ENCODE assay signal across 22 cellular contexts in the genomic region with DNA sequence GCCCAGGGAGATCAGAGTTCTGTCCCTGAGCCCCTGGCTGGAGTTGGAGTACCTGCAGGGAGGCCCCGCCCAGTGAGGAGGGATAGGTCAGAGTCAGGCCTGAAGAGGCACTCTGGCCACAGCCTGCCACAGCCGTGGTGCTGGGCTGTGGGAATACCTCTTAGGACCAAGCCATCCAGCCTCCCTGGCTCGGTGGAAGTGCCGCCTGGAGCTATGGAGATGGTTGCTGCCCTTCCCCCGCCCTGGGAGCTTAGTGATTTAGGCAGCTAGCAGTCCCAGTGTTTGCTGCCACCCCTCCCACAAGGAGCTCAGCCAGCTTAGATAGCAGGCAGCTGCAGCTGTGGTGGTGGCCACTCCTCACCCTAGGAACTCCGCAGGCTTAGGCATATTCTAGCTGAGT.
A peak's percentile ranks its signal among the peaks of the same experiment; 100 is the strongest.
DNase-seq lines count a peak whose midpoint lies in the region; ATAC-seq and TF ChIP-seq lines count a peak whose summit lies in the region.
"Had no signal": no experiment of that assay in that cellular context is flagged by ENCODE, and none has a peak within 500 bp of the region (broad histone marks: within the 10 kb centered on the region; RNA-seq: fewer than 3 reads in every experiment).

No MANE protein-coding gene starts in this region.

- DNase-seq in stimulated activated CD4-positive, alpha-beta T cell treated with anti-CD3 and anti-CD28 coated beads, Interleukin-1b, Interleukin-23, amount 100 ng/mL, for 48 hours = peak; percentile 1
- DNase-seq in stimulated activated CD4-positive, alpha-beta T cell treated with anti-CD3 and anti-CD28 coated beads, Interleukin-4, amount 100 ng/mL, for 1 hour = no peak
- DNase-seq in chondrocyte (ENCODE audit: low spot score) = peak; percentile 79
- peak; percentile 30 for DNase-seq in mesendoderm
- no peak for DNase-seq in NCI-H128 (lab: John Stamatoyannopoulos, UW; ENCODE audit: unreplicated experiment)
- DNase-seq in effector memory CD8-positive, alpha-beta T cell = no peak
- no peak for DNase-seq in medulla oblongata (ENCODE audit: extremely low spot score)
- no peak for DNase-seq in MCF 10A (ENCODE audit: unreplicated experiment)
- DNase-seq: DMS53, GF-D8, H7, HFFc6, Karpas-422, MG63, NCI-H1048, NCI-H1436, NCI-H187 treated with DMSO at 0.1 percent for 48 hours, NCI-H2107, NCI-H446 treated with DMSO at 0.1 percent for 48 hours, NCI-H526 treated with DMSO at 0.1 percent for 48 hours, OCI-M1 had no signal

- no peak overlapping the region for H3K18ac ChIP-seq in mesendoderm (ENCODE audit: low read length)

- H3K27ac Mint-ChIP-seq in chondrocyte (ENCODE audit: unreplicated experiment) (no peak overlapping the region), MCF 10A (ENCODE audit: low read depth, unreplicated experiment) (no peak overlapping the region)
- H3K27ac Mint-ChIP-seq in effector memory CD8-positive, alpha-beta T cell = no peak overlapping the region
- H3K27ac Mint-ChIP-seq: HFFc6 had no signal

- no peak overlapping the region for H3K9ac ChIP-seq in mesendoderm (ENCODE audit: low read length)

- no peak for TF ChIP-seq CTCF in chondrocyte (IDR thresholded peaks at IDR 0.05)
- TF ChIP-seq CTCF in MCF 10A (IDR thresholded peaks at IDR 0.05; ENCODE audit: unreplicated experiment) = no peak

- intact Hi-C loops in MCF 10A (cut with micrococcal nuclease) = no loop called here

- H2BK5ac ChIP-seq in mesendoderm (ENCODE audit: low read length) = no peak overlapping the region

- no peak overlapping the region for H3K4ac ChIP-seq in mesendoderm (ENCODE audit: low read depth, low read length)

- no peaks in the 10 kb centered on the region for H3K36me3 ChIP-seq in mesendoderm (ENCODE audit: control insufficient read depth, insufficient read depth, low read length)
- H3K36me3 ChIP-seq: MG63, SJSA1 had no signal

- H4K5ac ChIP-seq in mesendoderm (ENCODE audit: low read length) = no peak overlapping the region

- H3K36me3 Mint-ChIP-seq in chondrocyte (ENCODE audit: low read depth) (no peaks in the 10 kb centered on the region), MCF 10A (ENCODE audit: insufficient read depth, unreplicated experiment) (no peaks in the 10 kb centered on the region)
- no peaks in the 10 kb centered on the region for H3K36me3 Mint-ChIP-seq in effector memory CD8-positive, alpha-beta T cell (ENCODE audit: insufficient read depth)

- no peak overlapping the region for H2BK15ac ChIP-seq in mesendoderm (replicated peaks; ENCODE audit: low read depth)

- CTCF ChIA-PET in MCF 10A (lab: Yijun Ruan, JAX) = no interaction called here

- no peaks in the 10 kb centered on the region for H3K27me3 Mint-ChIP-seq in chondrocyte (ENCODE audit: low read depth)
- no peaks in the 10 kb centered on the region for H3K27me3 Mint-ChIP-seq in effector memory CD8-positive, alpha-beta T cell
- H3K27me3 Mint-ChIP-seq in MCF 10A (ENCODE audit: insufficient read depth, unreplicated experiment) = no peaks in the 10 kb centered on the region

- no peak overlapping the region for H2BK120ac ChIP-seq in mesendoderm (ENCODE audit: low read depth, low read length)

- no CpG with 5 or more reads among the region's 6 CpGs for WGBS in mesendoderm (ENCODE audit: extremely low coverage, insufficient coverage, low lambda C conversion rate)

- H3K23ac ChIP-seq in mesendoderm (ENCODE audit: low read length) = no peak overlapping the region

- no peaks in the 10 kb centered on the region for H3K27me3 ChIP-seq in mesendoderm (ENCODE audit: insufficient read depth, low read length, poor library complexity)
- H3K27me3 ChIP-seq: MG63, SJSA1 had no signal

- H4K8ac ChIP-seq in mesendoderm (ENCODE audit: low read depth, low read length) = no peak overlapping the region

- no peaks in the 10 kb centered on the region for H3K79me1 ChIP-seq in mesendoderm (ENCODE audit: low read length)

- H3K9me3 Mint-ChIP-seq in chondrocyte (ENCODE audit: low read depth) (peaks cover 23% of the 10 kb centered on the region), MCF 10A (ENCODE audit: unreplicated experiment) (peaks cover 20% of the 10 kb centered on the region)
- peaks cover 13 to 21% of the 10 kb centered on the region in 2 donors for H3K9me3 Mint-ChIP-seq in effector memory CD8-positive, alpha-beta T cell

- no peak overlapping the region for H2AK5ac ChIP-seq in mesendoderm (ENCODE audit: low read length)

- H3K56ac ChIP-seq in mesendoderm (ENCODE audit: low read length) = no peak overlapping the region

- no peak overlapping the region for H3K4me3 ChIP-seq in mesendoderm (ENCODE audit: low read length)
- H3K4me3 ChIP-seq: MG63, SJSA1 had no signal

- no peaks in the 10 kb centered on the region for H3K79me2 ChIP-seq in mesendoderm (ENCODE audit: control insufficient read depth, insufficient read depth, low read length)

- no TSS peak for BruUV-seq in MCF 10A (replicated peaks; lab: Mats Ljungman, UMichigan)

- H3K4me1 ChIP-seq in mesendoderm (ENCODE audit: control insufficient read depth, low read depth, low read length) = no peaks in the 10 kb centered on the region
- H3K4me1 ChIP-seq: SJSA1 had no signal

- ATAC-seq in effector memory CD8-positive, alpha-beta T cell (replicated peaks) = no peak

- POLR2A ChIA-PET in MCF 10A (lab: Yijun Ruan, JAX) = no interaction called here

- no peak overlapping the region for H3K27ac ChIP-seq in mesendoderm (ENCODE audit: low read depth, low read length)
- H3K27ac ChIP-seq: SJSA1 had no signal

- H3K4me3 Mint-ChIP-seq in chondrocyte (ENCODE audit: unreplicated experiment) (no peak overlapping the region), MCF 10A (ENCODE audit: unreplicated experiment) (no peak overlapping the region)
- no peak overlapping the region for H3K4me3 Mint-ChIP-seq in effector memory CD8-positive, alpha-beta T cell
- H3K4me3 Mint-ChIP-seq: HFFc6 had no signal

- H3K4me2 ChIP-seq in mesendoderm (ENCODE audit: low read length) = no peak overlapping the region

- H3K4me1 Mint-ChIP-seq in chondrocyte (ENCODE audit: low read depth) (no peaks in the 10 kb centered on the region), MCF 10A (ENCODE audit: insufficient read depth, unreplicated experiment) (no peaks in the 10 kb centered on the region)
- no peaks in the 10 kb centered on the region for H3K4me1 Mint-ChIP-seq in effector memory CD8-positive, alpha-beta T cell (ENCODE audit: low read depth in 2 of 2)

Comparison
In these comparisons a context has a peak if more than half of its experiments do, and no peak if none do; other contexts are left out.
1. DNase-seq: peak in stimulated activated CD4-positive, alpha-beta T cell treated with anti-CD3 and anti-CD28 coated beads, Interleukin-1b, Interleukin-23, amount 100 ng/mL, for 48 hours (single experiment), chondrocyte (single experiment) and mesendoderm (single experiment); none in stimulated activated CD4-positive, alpha-beta T cell treated with anti-CD3 and anti-CD28 coated beads, Interleukin-4, amount 100 ng/mL, for 1 hour (single experiment), NCI-H128 (single experiment), effector memory CD8-positive, alpha-beta T cell (0 of 3), medulla oblongata (single experiment) and MCF 10A (single experiment).